ENCODE assay signal across 16 cellular contexts in genomic region chr10:61621538-61622150, GRCh38.
DNase-seq lines count a peak whose midpoint lies in the region; ATAC-seq, FAIRE-seq and TF ChIP-seq lines count a peak whose summit lies in the region.
"Had no signal": no experiment of that assay in that cellular context is flagged by ENCODE, and none has a peak within 500 bp of the region (broad histone marks: within the 10 kb centered on the region; RNA-seq: fewer than 3 reads in every experiment).

No MANE protein-coding gene starts in this region.

- no peaks in the 10 kb centered on the region for H3K36me3 ChIP-seq in HEK293 (ENCODE audit: control insufficient read depth in 2 of 2, insufficient read depth in 1 of 2, low read length in 2 of 2)
- H3K36me3 ChIP-seq: BE2C, gastroesophageal sphincter, prostate gland had no signal

- H3K4me3 ChIP-seq in HEK293 (ENCODE audit: low read depth, low read length) (no peak overlapping the region; the same call in 1 of the 2 replicates), choroid plexus epithelial cell (ENCODE audit: low read depth, low read length) (peak overlapping the region; percentile 37)
- H3K4me3 ChIP-seq: gastroesophageal sphincter, lung, prostate gland had no signal

- no peak for TF ChIP-seq CTCF in HEK293 (tag by site-specific recombination; IDR thresholded peaks at IDR 0.05)
- no peak for TF ChIP-seq CTCF in choroid plexus epithelial cell (conservative IDR thresholded peaks at IDR 0.05; ENCODE audit: low read depth, low read length)
- TF ChIP-seq CTCF in nephron (IDR thresholded peaks at IDR 0.05; ENCODE audit: unreplicated experiment in 3 of 3), result no peak
- TF ChIP-seq CTCF in D721Med (IDR thresholded peaks at IDR 0.05; ENCODE audit: insufficient read depth, missing control alignments), result no peak

- no peak for ATAC-seq in GM19035 (IDR thresholded peaks at IDR 0.05; ENCODE audit: unreplicated experiment)
- no peak for ATAC-seq in stimulated activated naive CD8-positive, alpha-beta T cell treated with anti-CD3 and anti-CD28 coated beads, Interleukin-15, Interleukin-2, amounts not matched to agents 100 U/mL and 50 U/mL, for 24 hours
- ATAC-seq: gastroesophageal sphincter had no signal

- H3K9me3 Mint-ChIP-seq in nephron, result no peaks in the 10 kb centered on the region
- H3K9me3 Mint-ChIP-seq: activated naive CD8-positive, alpha-beta T cell treated with anti-CD3 and anti-CD28 coated beads, Interleukin-2, amount 10 ng/mL, durations not matched to agents 7 days and 5 days had no signal

- CTCF ChIA-PET in HEK293 (lab: Yijun Ruan, JAX), result no interaction called here

- DNase-seq in NCI-H2227 treated with DMSO at 0.1 percent for 48 hours (lab: John Stamatoyannopoulos, UW) (peak; percentile 84), choroid plexus epithelial cell (ENCODE audit: low read depth) (peak; percentile 24), CD1c-positive myeloid dendritic cell (ENCODE audit: extremely low spot score) (no peak), D721Med (ENCODE audit: insufficient read length, low spot score) (no peak)
- no peak for DNase-seq in stimulated activated naive CD8-positive, alpha-beta T cell treated with anti-CD3 and anti-CD28 coated beads, Interleukin-15, Interleukin-2, amounts not matched to agents 100 U/mL and 50 U/mL, for 24 hours
- DNase-seq: activated naive CD8-positive, alpha-beta T cell treated with anti-CD3 and anti-CD28 coated beads, Interleukin-2, amount 10 ng/mL, durations not matched to agents 7 days and 5 days; BE2C; stimulated activated CD4-positive, alpha-beta T cell treated with anti-CD3 and anti-CD28 coated beads, Interleukin-4, amount 100 ng/mL, for 1 hour; stimulated activated naive CD4-positive, alpha-beta T cell treated with Interleukin-2 at 50 U/mL for 16 hours had no signal

- peaks cover 7% of the 10 kb centered on the region; the same call in 1 of the 2 replicates for H3K4me1 ChIP-seq in HEK293 (ENCODE audit: control insufficient read depth, insufficient read depth, low read length)
- H3K4me1 ChIP-seq: BE2C had no signal

- no peaks in the 10 kb centered on the region for H3K27me3 Mint-ChIP-seq in nephron (ENCODE audit: low read depth)

- FAIRE-seq in D721Med (lab: Jason Lieb, UNC), result no peak

- no peaks in the 10 kb centered on the region for H3K36me3 Mint-ChIP-seq in nephron (ENCODE audit: low read depth)
- H3K36me3 Mint-ChIP-seq: activated naive CD8-positive, alpha-beta T cell treated with anti-CD3 and anti-CD28 coated beads, Interleukin-2, amount 10 ng/mL, durations not matched to agents 7 days and 5 days had no signal

- no peaks in the 10 kb centered on the region for H3K9me3 ChIP-seq in HEK293 (ENCODE audit: control insufficient read depth, insufficient read depth, low read depth, low read length)
- H3K9me3 ChIP-seq: BE2C, gastroesophageal sphincter, prostate gland had no signal

- H3K27ac Mint-ChIP-seq in nephron, result peak overlapping the region; percentile 53 to 78 (median 58)
- H3K27ac Mint-ChIP-seq: activated naive CD8-positive, alpha-beta T cell treated with anti-CD3 and anti-CD28 coated beads, Interleukin-2, amount 10 ng/mL, durations not matched to agents 7 days and 5 days had no signal

- no peak overlapping the region for H3K27ac ChIP-seq in HEK293 (ENCODE audit: extremely low read depth, low read depth, low read length)
- H3K27ac ChIP-seq: gastroesophageal sphincter, prostate gland, RWPE1 had no signal

- POLR2A ChIA-PET in HEK293 (lab: Yijun Ruan, JAX), result no interaction called here

- H3K4me1 Mint-ChIP-seq in nephron, result peaks cover 51% of the 10 kb centered on the region
- H3K4me1 Mint-ChIP-seq: activated naive CD8-positive, alpha-beta T cell treated with anti-CD3 and anti-CD28 coated beads, Interleukin-2, amount 10 ng/mL, durations not matched to agents 7 days and 5 days had no signal

- H3K4me3 Mint-ChIP-seq in nephron, result peak overlapping the region; percentile 18 to 49 (median 40)
- H3K4me3 Mint-ChIP-seq: activated naive CD8-positive, alpha-beta T cell treated with anti-CD3 and anti-CD28 coated beads, Interleukin-2, amount 10 ng/mL, durations not matched to agents 7 days and 5 days had no signal

TF ChIP-seq in HEK293, 187 proteins besides CTCF, POLR2A, EP300 and RAD21:
- no peak for TF ChIP-seq ZNF544 (tag by site-specific recombination; IDR thresholded peaks at IDR 0.05)
- TF ChIP-seq ZXDB (tag by site-specific recombination; IDR thresholded peaks at IDR 0.05), result no peak
- TF ChIP-seq ZNF2 (tag by site-specific recombination; IDR thresholded peaks at IDR 0.05), result no peak
- TF ChIP-seq ZNF426 (tag by site-specific recombination; IDR thresholded peaks at IDR 0.05), result no peak
- no peak for TF ChIP-seq ZNF791 (tag by site-specific recombination; IDR thresholded peaks at IDR 0.05)
- peak; percentile 25; the same call in 1 of the 2 replicates for TF ChIP-seq ZNF660 (tag by site-specific recombination; IDR thresholded peaks at IDR 0.05)
- no peak for TF ChIP-seq KLF17 (tag by site-specific recombination; IDR thresholded peaks at IDR 0.05)
- TF ChIP-seq WT1 (tag by site-specific recombination; IDR thresholded peaks at IDR 0.05), result peak; percentile 16; the same call in 1 of the 2 replicates
- no peak for TF ChIP-seq ZNF561 (tag by site-specific recombination; IDR thresholded peaks at IDR 0.05; ENCODE audit: borderline replicate concordance)
- TF ChIP-seq FEZF1 (tag by site-specific recombination; IDR thresholded peaks at IDR 0.05), result peak; percentile 67
- no peak for TF ChIP-seq ZNF266 (tag by site-specific recombination; IDR thresholded peaks at IDR 0.05; ENCODE audit: low read depth)
- TF ChIP-seq PRDM4 (tag by site-specific recombination; IDR thresholded peaks at IDR 0.05), result no peak
- TF ChIP-seq ZBTB17 (tag by site-specific recombination; IDR thresholded peaks at IDR 0.05), result peak; percentile 35; the same call in 1 of the 2 replicates
- TF ChIP-seq ZNF274 (IDR thresholded peaks at IDR 0.05; ENCODE audit: low read length), result no peak
- no peak for TF ChIP-seq ZNF274 (tag by site-specific recombination; IDR thresholded peaks at IDR 0.05; ENCODE audit: borderline replicate concordance)
- peak; percentile 48; the same call in 1 of the 2 replicates for TF ChIP-seq OSR2 (tag by site-specific recombination; IDR thresholded peaks at IDR 0.05)
- TF ChIP-seq TRIM28 (IDR thresholded peaks at IDR 0.05; ENCODE audit: borderline replicate concordance, low read length), result peak; percentile 84
- no peak for TF ChIP-seq ZNF157 (tag by site-specific recombination; IDR thresholded peaks at IDR 0.05)
- TF ChIP-seq TCF7L2 (IDR thresholded peaks at IDR 0.05; ENCODE audit: borderline replicate concordance, low read depth, low read length), result peak; percentile 74; the same call in 1 of the 2 replicates
- TF ChIP-seq GFI1B (tag by site-specific recombination; IDR thresholded peaks at IDR 0.05), result 0 out of 2 replicates have a peak, but pooled peaks have one; percentile 32
TF ChIP-seq in HEK293: peak in this region for 8.

Comparison
In these comparisons a context has a peak if more than half of its experiments do, and no peak if none do; other contexts are left out.
1. DNase-seq: peak in NCI-H2227 treated with DMSO at 0.1 percent for 48 hours (single experiment) and choroid plexus epithelial cell (single experiment); none in stimulated activated naive CD8-positive, alpha-beta T cell treated with anti-CD3 and anti-CD28 coated beads, Interleukin-15, Interleukin-2, amounts not matched to agents 100 U/mL and 50 U/mL, for 24 hours (single experiment), CD1c-positive myeloid dendritic cell (single experiment) and D721Med (single experiment).